Comparison of ENCODE assay signal across 26 cellular contexts in the genomic region with DNA sequence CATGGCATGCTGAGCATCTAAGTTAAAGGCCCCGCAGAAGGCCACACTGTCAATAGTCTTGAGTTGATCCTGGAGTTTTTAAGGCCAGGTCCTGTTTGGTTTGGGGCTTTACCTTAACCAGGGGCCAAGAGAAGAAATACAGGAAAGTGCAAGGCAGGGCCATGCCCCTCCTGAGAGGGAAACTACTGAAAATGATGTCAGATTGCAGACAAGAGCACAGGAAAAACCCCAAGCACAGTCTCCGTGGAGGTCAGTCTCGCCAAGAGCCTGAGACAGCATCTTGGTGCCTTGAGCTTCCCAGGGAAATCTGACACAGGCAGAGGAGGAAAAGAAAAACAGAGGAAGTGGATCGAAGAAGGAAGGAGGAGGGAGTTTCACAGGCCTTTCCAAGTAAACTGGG.
"Had no signal": no experiment of that assay in that cellular context is flagged by ENCODE, and none has a peak within 500 bp of the region (broad histone marks: within the 10 kb centered on the region; RNA-seq: fewer than 3 reads in every experiment).

No MANE protein-coding gene starts in this region.

- H3K9me3 Mint-ChIP-seq: activated T-cell treated with anti-CD3 and anti-CD28 coated beads, Interleukin-2, amount 50 U/mL, for 72 hours; natural killer cell had no signal

- ATAC-seq: activated T-cell treated with anti-CD3 and anti-CD28 coated beads, Interleukin-2, amount 50 U/mL, for 72 hours; natural killer cell; right lobe of liver; stimulated activated naive CD8-positive, alpha-beta T cell treated with anti-CD3 and anti-CD28 coated beads, Interleukin-15, Interleukin-2, amounts not matched to agents 100 U/mL and 50 U/mL, for 24 hours; upper lobe of right lung had no signal

- H3K4me1 ChIP-seq: tibial artery, upper lobe of right lung had no signal

- H3K4me1 Mint-ChIP-seq: natural killer cell had no signal

- H3K4me3 ChIP-seq: left ventricle myocardium inferior, lung, right lobe of liver, tibial artery, upper lobe of right lung had no signal

- H3K27ac Mint-ChIP-seq: activated naive CD8-positive, alpha-beta T cell; activated T-cell treated with anti-CD3 and anti-CD28 coated beads, Interleukin-2, amount 50 U/mL, for 72 hours; natural killer cell; progenitor cell of endocrine pancreas had no signal

- DNase-seq: activated CD4-positive, alpha-beta T cell treated with anti-CD3 and anti-CD28 coated beads for 4 hours; activated CD4-positive, alpha-beta T cell treated with anti-CD3 and anti-CD28 coated beads, Interleukin-2, amount 50 U/mL, for 4 hours; activated naive CD4-positive, alpha-beta T cell treated with Interleukin-2 at 50 U/mL for 16 hours; activated T-cell treated with anti-CD3 and anti-CD28 coated beads for 4 hours; activated T-cell treated with anti-CD3 and anti-CD28 coated beads, Interleukin-2, amount 50 U/mL, for 72 hours; anterior cingulate cortex; dermis blood vessel endothelial cell; effector CD4-positive, alpha-beta T cell; left ventricle myocardium inferior; mesendoderm; natural killer cell; right lobe of liver; stimulated activated CD4-positive, alpha-beta T cell treated with anti-CD3 and anti-CD28 coated beads, Interleukin-4, amount 100 ng/mL, for 1 hour; stimulated activated naive CD8-positive, alpha-beta T cell treated with anti-CD3 and anti-CD28 coated beads, Interleukin-15, Interleukin-2, amounts not matched to agents 100 U/mL and 50 U/mL, for 24 hours; substantia nigra; tibial artery; upper lobe of right lung had no signal

- H3K27me3 Mint-ChIP-seq: activated naive CD8-positive, alpha-beta T cell had no signal

- H3K4me3 Mint-ChIP-seq: activated naive CD8-positive, alpha-beta T cell; activated T-cell treated with anti-CD3 and anti-CD28 coated beads, Interleukin-2, amount 50 U/mL, for 72 hours; natural killer cell had no signal

- H3K36me3 ChIP-seq: left ventricle myocardium inferior, right lobe of liver, tibial artery, upper lobe of right lung had no signal

- FAIRE-seq: bronchial epithelial cell, colon, frontal cortex, islet of Langerhans had no signal

- H3K36me3 Mint-ChIP-seq: natural killer cell had no signal

- H3K9me3 ChIP-seq: left ventricle myocardium inferior, right lobe of liver, tibial artery, upper lobe of right lung had no signal

- H3K27ac ChIP-seq: epithelial cell of prostate, left ventricle myocardium inferior, right lobe of liver, tibial artery, upper lobe of right lung, VCaP had no signal
